Comparison of ENCODE assay signal across 1 cellular context in genomic region chr3:183513046-183513706, GRCh38.
TF ChIP-seq lines count a peak whose summit lies in the region.

No MANE protein-coding gene starts in this region.

TF ChIP-seq in GM23338, 12 proteins besides CTCF, POLR2A, EP300 and RAD21 (continued from another document):
- TF ChIP-seq, protein P1, sequence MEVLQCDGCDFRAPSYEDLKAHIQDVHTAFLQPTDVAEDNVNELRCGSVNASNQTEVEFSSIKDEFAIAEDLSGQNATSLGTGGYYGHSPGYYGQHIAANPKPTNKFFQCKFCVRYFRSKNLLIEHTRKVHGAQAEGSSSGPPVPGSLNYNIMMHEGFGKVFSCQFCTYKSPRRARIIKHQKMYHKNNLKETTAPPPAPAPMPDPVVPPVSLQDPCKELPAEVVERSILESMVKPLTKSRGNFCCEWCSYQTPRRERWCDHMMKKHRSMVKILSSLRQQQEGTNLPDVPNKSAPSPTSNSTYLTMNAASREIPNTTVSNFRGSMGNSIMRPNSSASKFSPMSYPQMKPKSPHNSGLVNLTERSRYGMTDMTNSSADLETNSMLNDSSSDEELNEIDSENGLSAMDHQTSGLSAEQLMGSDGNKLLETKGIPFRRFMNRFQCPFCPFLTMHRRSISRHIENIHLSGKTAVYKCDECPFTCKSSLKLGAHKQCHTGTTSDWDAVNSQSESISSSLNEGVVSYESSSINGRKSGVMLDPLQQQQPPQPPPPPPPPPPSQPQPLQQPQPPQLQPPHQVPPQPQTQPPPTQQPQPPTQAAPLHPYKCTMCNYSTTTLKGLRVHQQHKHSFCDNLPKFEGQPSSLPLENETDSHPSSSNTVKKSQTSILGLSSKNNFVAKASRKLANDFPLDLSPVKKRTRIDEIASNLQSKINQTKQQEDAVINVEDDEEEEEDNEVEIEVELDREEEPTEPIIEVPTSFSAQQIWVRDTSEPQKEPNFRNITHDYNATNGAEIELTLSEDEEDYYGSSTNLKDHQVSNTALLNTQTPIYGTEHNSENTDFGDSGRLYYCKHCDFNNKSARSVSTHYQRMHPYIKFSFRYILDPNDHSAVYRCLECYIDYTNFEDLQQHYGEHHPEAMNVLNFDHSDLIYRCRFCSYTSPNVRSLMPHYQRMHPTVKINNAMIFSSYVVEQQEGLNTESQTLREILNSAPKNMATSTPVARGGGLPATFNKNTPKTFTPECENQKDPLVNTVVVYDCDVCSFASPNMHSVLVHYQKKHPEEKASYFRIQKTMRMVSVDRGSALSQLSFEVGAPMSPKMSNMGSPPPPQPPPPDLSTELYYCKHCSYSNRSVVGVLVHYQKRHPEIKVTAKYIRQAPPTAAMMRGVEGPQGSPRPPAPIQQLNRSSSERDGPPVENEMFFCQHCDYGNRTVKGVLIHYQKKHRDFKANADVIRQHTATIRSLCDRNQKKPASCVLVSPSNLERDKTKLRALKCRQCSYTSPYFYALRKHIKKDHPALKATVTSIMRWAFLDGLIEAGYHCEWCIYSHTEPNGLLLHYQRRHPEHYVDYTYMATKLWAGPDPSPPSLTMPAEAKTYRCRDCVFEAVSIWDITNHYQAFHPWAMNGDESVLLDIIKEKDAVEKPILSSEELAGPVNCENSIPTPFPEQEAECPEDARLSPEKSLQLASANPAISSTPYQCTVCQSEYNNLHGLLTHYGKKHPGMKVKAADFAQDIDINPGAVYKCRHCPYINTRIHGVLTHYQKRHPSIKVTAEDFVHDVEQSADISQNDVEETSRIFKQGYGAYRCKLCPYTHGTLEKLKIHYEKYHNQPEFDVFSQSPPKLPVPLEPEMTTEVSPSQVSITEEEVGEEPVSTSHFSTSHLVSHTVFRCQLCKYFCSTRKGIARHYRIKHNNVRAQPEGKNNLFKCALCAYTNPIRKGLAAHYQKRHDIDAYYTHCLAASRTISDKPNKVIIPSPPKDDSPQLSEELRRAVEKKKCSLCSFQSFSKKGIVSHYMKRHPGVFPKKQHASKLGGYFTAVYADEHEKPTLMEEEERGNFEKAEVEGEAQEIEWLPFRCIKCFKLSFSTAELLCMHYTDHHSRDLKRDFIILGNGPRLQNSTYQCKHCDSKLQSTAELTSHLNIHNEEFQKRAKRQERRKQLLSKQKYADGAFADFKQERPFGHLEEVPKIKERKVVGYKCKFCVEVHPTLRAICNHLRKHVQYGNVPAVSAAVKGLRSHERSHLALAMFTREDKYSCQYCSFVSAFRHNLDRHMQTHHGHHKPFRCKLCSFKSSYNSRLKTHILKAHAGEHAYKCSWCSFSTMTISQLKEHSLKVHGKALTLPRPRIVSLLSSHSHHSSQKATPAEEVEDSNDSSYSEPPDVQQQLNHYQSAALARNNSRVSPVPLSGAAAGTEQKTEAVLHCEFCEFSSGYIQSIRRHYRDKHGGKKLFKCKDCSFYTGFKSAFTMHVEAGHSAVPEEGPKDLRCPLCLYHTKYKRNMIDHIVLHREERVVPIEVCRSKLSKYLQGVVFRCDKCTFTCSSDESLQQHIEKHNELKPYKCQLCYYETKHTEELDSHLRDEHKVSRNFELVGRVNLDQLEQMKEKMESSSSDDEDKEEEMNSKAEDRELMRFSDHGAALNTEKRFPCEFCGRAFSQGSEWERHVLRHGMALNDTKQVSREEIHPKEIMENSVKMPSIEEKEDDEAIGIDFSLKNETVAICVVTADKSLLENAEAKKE (CRISPR knock-in tag; IDR thresholded peaks at IDR 0.05) = no peak
- TF ChIP-seq POLR2AphosphoS5 (IDR thresholded peaks at IDR 0.05; ENCODE audit: low read depth) = no peak
- no peak for TF ChIP-seq REST (IDR thresholded peaks at IDR 0.05; ENCODE audit: unreplicated experiment)
- TF ChIP-seq CREB1 (CRISPR knock-in tag; IDR thresholded peaks at IDR 0.05; ENCODE audit: low read depth) = no peak
- no peak for TF ChIP-seq ZNF114 (CRISPR knock-in tag; IDR thresholded peaks at IDR 0.05)
TF ChIP-seq in GM23338: peak in this region for 0.
